In the genomic region with DNA sequence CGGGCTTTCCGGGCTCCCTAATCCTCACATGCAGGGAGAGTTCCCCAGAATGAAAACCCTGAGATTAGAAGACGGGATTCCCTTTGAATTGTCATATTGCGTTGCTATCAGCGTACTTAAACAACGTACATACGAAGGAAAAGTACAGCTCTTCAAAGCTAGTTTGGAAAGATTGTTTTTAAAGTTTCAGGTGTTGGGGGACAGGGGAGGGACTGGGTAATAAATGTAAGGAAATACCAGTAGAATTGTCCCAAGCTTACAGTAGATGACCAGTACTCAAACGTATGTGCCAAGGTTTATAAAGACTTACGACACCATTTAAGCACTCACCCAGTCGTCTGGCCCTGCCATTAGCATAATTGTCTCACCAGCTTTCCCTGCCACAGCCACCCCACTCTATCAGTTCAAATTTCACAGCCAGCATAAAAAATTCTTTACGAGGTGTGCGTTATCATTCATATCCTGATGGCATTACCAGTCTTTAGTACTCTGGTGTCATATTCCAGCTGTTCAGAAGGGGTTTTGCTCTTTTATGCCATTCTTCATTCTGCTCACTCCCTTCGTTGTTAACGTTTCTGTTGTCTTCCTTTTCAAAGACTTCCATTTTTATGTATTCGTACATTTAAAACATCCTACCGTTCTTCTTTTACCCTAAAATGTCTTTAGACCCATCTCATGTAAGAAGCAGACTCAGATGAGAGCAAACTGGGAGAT, we compare ENCODE assay signal across 8 cellular contexts. TPM values are rescaled to one million over a fixed set of nuclear protein-coding genes. Genes with fewer than 3 reads are reported as not detected.
DNase-seq lines count a peak whose midpoint lies in the region.

No MANE protein-coding gene starts in this region.

- H3K27ac Mint-ChIP-seq in CD4-positive, alpha-beta memory T cell, result peak overlapping the region; percentile 94 to 98 (median 97)

- H3K36me3 Mint-ChIP-seq in CD4-positive, alpha-beta memory T cell, result peaks cover 0 to 16% of the 10 kb centered on the region in 2 donors

- H3K27me3 ChIP-seq in CD4-positive, alpha-beta memory T cell (ENCODE audit: insufficient read depth, low read length), result no peaks in the 10 kb centered on the region
- no peaks in the 10 kb centered on the region for H3K27me3 ChIP-seq in effector memory CD4-positive, alpha-beta T cell (replicated peaks; ENCODE audit: control insufficient read depth, insufficient read depth, low read length, poor library complexity, severe bottlenecking)

- intact Hi-C loops in CD4-positive, alpha-beta memory T cell (cut with micrococcal nuclease), result loop anchor here (2.0 to 5.0 kb wide), 4 partner anchors 56 to 504 kb away; partner anchors contain the start of genes ECE1, EIF4G3, MUL1 and SH2D5

- H3K36me3 ChIP-seq in CD4-positive, alpha-beta memory T cell (ENCODE audit: insufficient read depth, low read length), result no peaks in the 10 kb centered on the region
- no peaks in the 10 kb centered on the region for H3K36me3 ChIP-seq in effector memory CD4-positive, alpha-beta T cell (ENCODE audit: control insufficient read depth, insufficient read depth, low read length)

- H3K4me3 ChIP-seq in CD4-positive, alpha-beta memory T cell (ENCODE audit: low read length in 2 of 2), result peak overlapping the region; percentile 66 to 100
- H3K4me3 ChIP-seq in effector memory CD4-positive, alpha-beta T cell (ENCODE audit: insufficient read depth, low read depth, low read length, poor library complexity, severe bottlenecking), result peak overlapping the region; percentile 88

- H3K27me3 Mint-ChIP-seq in CD4-positive, alpha-beta memory T cell, result peaks cover 0 to 3% of the 10 kb centered on the region in 2 donors

- peak overlapping the region; percentile 90 to 99 (median 94) for H3K4me3 Mint-ChIP-seq in CD4-positive, alpha-beta memory T cell

- POLR2A ChIA-PET in CD4-positive, alpha-beta memory T cell (lab: Charles Lee; ENCODE audit: partially characterized antibody), result interaction anchor here (1.0 to 2.9 kb wide), 14 partner anchors 9 to 557 kb away, joined by 3 to 20 read pairs (median 8); partner anchors contain the start of genes DDOST, KIF17, PINK1 and SH2D5

- DNase-seq in CD4-positive, alpha-beta memory T cell, result no peak
- peak; percentile 16 for DNase-seq in HPDE6-E6E7 (ENCODE audit: extremely low spot score)
- peak; percentile 24 for DNase-seq in RPMI8226
- no peak for DNase-seq in effector memory CD4-positive, alpha-beta T cell
- DNase-seq in myocyte (ENCODE audit: low read depth), result peak; percentile 39
- no peak for DNase-seq in cerebellar nuclear complex (lab: John Stamatoyannopoulos, UW)
- DNase-seq in central memory CD4-positive, alpha-beta T cell, result no peak
- no peak for DNase-seq in inferior parietal cortex (ENCODE audit: extremely low spot score)

- H3K9me3 Mint-ChIP-seq in CD4-positive, alpha-beta memory T cell, result no peaks in the 10 kb centered on the region

- peaks cover 32% of the 10 kb centered on the region for H3K4me1 ChIP-seq in CD4-positive, alpha-beta memory T cell (ENCODE audit: insufficient read depth, low read length)
- H3K4me1 ChIP-seq in effector memory CD4-positive, alpha-beta T cell (ENCODE audit: control insufficient read depth, insufficient read depth, low read length, poor library complexity, severe bottlenecking), result peaks cover 3% of the 10 kb centered on the region

- H3K27ac ChIP-seq in CD4-positive, alpha-beta memory T cell (ENCODE audit: low read depth, low read length), result peak overlapping the region; percentile 86
- H3K27ac ChIP-seq in effector memory CD4-positive, alpha-beta T cell (ENCODE audit: insufficient read depth, low read length, poor library complexity, severe bottlenecking), result peak overlapping the region; percentile 88

- H3K9me3 ChIP-seq in CD4-positive, alpha-beta memory T cell (ENCODE audit: control insufficient read depth in 1 of 2, low read length in 2 of 2), result no peaks in the 10 kb centered on the region
- H3K9me3 ChIP-seq in effector memory CD4-positive, alpha-beta T cell (ENCODE audit: control insufficient read depth, low read length), result no peaks in the 10 kb centered on the region

- CTCF ChIA-PET in CD4-positive, alpha-beta memory T cell (lab: Charles Lee; ENCODE audit: partially characterized antibody), result interaction anchor here (1.0 kb wide), 1 partner anchor 155 kb away, joined by 3 read pairs; no protein-coding TSS in a partner anchor

- peaks cover 22 to 38% (median 32%) of the 10 kb centered on the region in 4 donors for H3K4me1 Mint-ChIP-seq in CD4-positive, alpha-beta memory T cell

RNA-seq across cellular contexts. Expression of gene HP1BP3, which starts 0.8 kb away (rescaled TPM):
- 100 to 1,000 TPM; 352 to 366 TPM for total RNA-seq in CD4-positive, alpha-beta memory T cell
- polyA plus RNA-seq in CD4-positive, alpha-beta memory T cell, result 100 to 1,000 TPM; 202 to 208 TPM
- 137 and 155 TPM in 2 replicates for total RNA-seq in myocyte
- polyA plus RNA-seq in myocyte (2012), result 91.2 TPM

RNA-seq across cellular contexts. Expression of gene SH2D5, which starts 55.4 kb away (rescaled TPM):
- under 1 TPM in 1 of 2 experiments, not detected in 1; 0.38 TPM for total RNA-seq in CD4-positive, alpha-beta memory T cell
- polyA plus RNA-seq in CD4-positive, alpha-beta memory T cell, result not detected
- total RNA-seq in myocyte, result 0.47 and 1.5 TPM in 2 replicates
- polyA plus RNA-seq in myocyte (2012), result 0.49 TPM

Comparison
In these comparisons a context has a peak if more than half of its experiments do, and no peak if none do; other contexts are left out.
1. DNase-seq: peak in HPDE6-E6E7 (single experiment), RPMI8226 (single experiment) and myocyte (single experiment); none in CD4-positive, alpha-beta memory T cell (0 of 5), effector memory CD4-positive, alpha-beta T cell (0 of 3), cerebellar nuclear complex (0 of 2), central memory CD4-positive, alpha-beta T cell (single experiment) and inferior parietal cortex (single experiment).